In genomic region chr2:287471-287885, GRCh38 we compare ENCODE assay signal across 9 cellular contexts. TPM values are rescaled to one million over a fixed set of nuclear protein-coding genes. Genes with fewer than 3 reads are reported as not detected.
DNase-seq lines count a peak whose midpoint lies in the region; ATAC-seq, FAIRE-seq and TF ChIP-seq lines count a peak whose summit lies in the region.
"Had no signal": no experiment of that assay in that cellular context is flagged by ENCODE, and none has a peak within 500 bp of the region (broad histone marks: within the 10 kb centered on the region; RNA-seq: fewer than 3 reads in every experiment).

No MANE protein-coding gene starts in this region.

- H3K27ac Mint-ChIP-seq in progenitor cell of endocrine pancreas = no peak overlapping the region

- no peaks in the 10 kb centered on the region; the same call in 1 of the 2 replicates for H3K36me3 ChIP-seq in SK-N-MC (ENCODE audit: insufficient read depth, low read length)

- 0 out of 2 replicates have a peak overlapping the region, but pooled peaks have one; percentile 18 for H3K4me3 ChIP-seq in SK-N-MC

- DNase-seq in GM13977 (ENCODE audit: low spot score) = peak; percentile 64
- DNase-seq in SK-N-MC (ENCODE audit: low read depth, low spot score) = no peak
- DNase-seq in frontal cortex (ENCODE audit: low spot score in 2 of 2) = peak; percentile 34 to 48
- peak; percentile 19 for DNase-seq in progenitor cell of endocrine pancreas (ENCODE audit: low spot score, unreplicated experiment)
- no peak for DNase-seq in activated CD8-positive, alpha-beta memory T cell treated with anti-CD3 and anti-CD28 coated beads, Interleukin-2, amount 50 U/mL, for 4 hours
- DNase-seq in NCI-H1436 (lab: John Stamatoyannopoulos, UW) = no peak
- no peak for DNase-seq in mucosa of gallbladder (ENCODE audit: low spot score)

- peaks cover 53% of the 10 kb centered on the region for H3K27me3 Mint-ChIP-seq in progenitor cell of endocrine pancreas

- in situ Hi-C loops in GM13977 (cut with MboI; ENCODE audit: low pct_unique_long_range_greater_than_20kb, low sequenced_read_pairs, unreplicated experiment) = no loop called here

- ATAC-seq in GM19397 (IDR thresholded peaks at IDR 0.05; ENCODE audit: unreplicated experiment) = no peak

- H3K4me3 Mint-ChIP-seq in progenitor cell of endocrine pancreas (ENCODE audit: low read depth) = peak overlapping the region; percentile 63

- TF ChIP-seq CTCF in GM13977 (IDR thresholded peaks at IDR 0.05; ENCODE audit: extremely low read depth, insufficient read depth, missing control alignments) (no peak), progenitor cell of endocrine pancreas (IDR thresholded peaks at IDR 0.05; ENCODE audit: unreplicated experiment) (no peak)

- no peaks in the 10 kb centered on the region for H3K9me3 Mint-ChIP-seq in progenitor cell of endocrine pancreas (ENCODE audit: low read depth)

- no peaks in the 10 kb centered on the region for H3K36me3 Mint-ChIP-seq in progenitor cell of endocrine pancreas (ENCODE audit: insufficient read depth)

- no peaks in the 10 kb centered on the region for H3K9me3 ChIP-seq in SK-N-MC (ENCODE audit: low read depth, low read length)

- peaks cover 9% of the 10 kb centered on the region for H3K4me1 Mint-ChIP-seq in progenitor cell of endocrine pancreas (ENCODE audit: low read depth)

- no peak for FAIRE-seq in frontal cortex (lab: Jason Lieb, UNC)

- no peak overlapping the region for H3K9ac ChIP-seq in SK-N-MC (ENCODE audit: insufficient read length)

- no peak overlapping the region for H3K27ac ChIP-seq in SK-N-MC

RNA-seq across cellular contexts. Expression of gene ALKAL2, which starts 0.4 kb away (rescaled TPM):
- 2.0 TPM for total RNA-seq in frontal cortex
- total RNA-seq in progenitor cell of endocrine pancreas = 0.22 and 0.42 TPM in 2 replicates
- total RNA-seq in mucosa of gallbladder = 69.5 TPM
- total RNA-seq: dermis microvascular lymphatic vessel endothelial cell had no signal

RNA-seq across cellular contexts. Expression of gene ACP1, which starts 22.7 kb away (rescaled TPM):
- total RNA-seq in frontal cortex (115 TPM), progenitor cell of endocrine pancreas (111 and 118 TPM in 2 replicates), mucosa of gallbladder (95.0 TPM)

RNA-seq across cellular contexts. Expression of gene SH3YL1, which starts 23.6 kb away (rescaled TPM):
- total RNA-seq in frontal cortex (55.4 TPM), progenitor cell of endocrine pancreas (120 and 129 TPM in 2 replicates), mucosa of gallbladder (196 TPM)

Comparison
In these comparisons a context has a peak if more than half of its experiments do, and no peak if none do; other contexts are left out.
1. DNase-seq: peak in GM13977 (single experiment), frontal cortex (2 of 2) and progenitor cell of endocrine pancreas (single experiment); none in SK-N-MC (single experiment), activated CD8-positive, alpha-beta memory T cell treated with anti-CD3 and anti-CD28 coated beads, Interleukin-2, amount 50 U/mL, for 4 hours (single experiment), NCI-H1436 (single experiment) and mucosa of gallbladder (single experiment).
2. RNA of gene ALKAL2, which starts 0.4 kb away (total RNA-seq): 69.5 TPM in mucosa of gallbladder (single experiment); 2.0 TPM in frontal cortex (single experiment) and 0.22 to 0.42 TPM in progenitor cell of endocrine pancreas; every median in the first group is over 10 times any median in the second.